ENCODE assay signal across 1 cellular context in the genomic region with DNA sequence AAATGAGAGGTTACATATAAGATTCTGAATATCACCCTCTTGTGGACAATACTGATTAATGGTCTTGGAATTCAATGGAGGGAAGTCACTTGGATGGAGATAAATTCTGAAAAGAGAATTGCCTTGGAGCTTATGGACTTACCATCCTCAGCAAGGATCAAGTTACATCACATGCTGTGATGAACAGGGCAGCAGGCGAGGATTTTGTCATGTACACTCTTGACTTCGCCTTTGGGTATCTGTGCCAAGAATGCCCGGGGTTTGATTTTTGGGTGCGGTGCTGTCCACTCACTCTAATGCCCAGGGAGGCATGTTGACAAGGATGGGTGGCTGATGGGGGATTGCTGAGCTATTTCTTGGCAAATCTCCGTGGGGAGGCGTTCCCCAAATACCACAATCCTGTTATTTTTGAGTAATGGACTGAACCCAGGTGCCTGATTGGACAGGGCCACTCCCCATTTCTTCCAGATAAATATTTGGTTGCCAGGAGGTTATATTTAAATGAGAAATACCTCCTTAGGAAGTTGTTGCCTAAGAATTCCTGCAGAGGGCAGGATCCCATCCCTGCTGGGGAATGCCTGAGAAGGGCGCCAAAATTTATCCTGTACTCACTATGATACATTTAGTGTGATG.
TF ChIP-seq lines count a peak whose summit lies in the region.

No MANE protein-coding gene starts in this region.

TF ChIP-seq in SK-N-SH treated with all-trans-retinoic acid at 6 μM for 48 hours, 23 proteins besides CTCF, POLR2A, EP300 and RAD21 (continued from another document):
- TF ChIP-seq, protein P1, sequence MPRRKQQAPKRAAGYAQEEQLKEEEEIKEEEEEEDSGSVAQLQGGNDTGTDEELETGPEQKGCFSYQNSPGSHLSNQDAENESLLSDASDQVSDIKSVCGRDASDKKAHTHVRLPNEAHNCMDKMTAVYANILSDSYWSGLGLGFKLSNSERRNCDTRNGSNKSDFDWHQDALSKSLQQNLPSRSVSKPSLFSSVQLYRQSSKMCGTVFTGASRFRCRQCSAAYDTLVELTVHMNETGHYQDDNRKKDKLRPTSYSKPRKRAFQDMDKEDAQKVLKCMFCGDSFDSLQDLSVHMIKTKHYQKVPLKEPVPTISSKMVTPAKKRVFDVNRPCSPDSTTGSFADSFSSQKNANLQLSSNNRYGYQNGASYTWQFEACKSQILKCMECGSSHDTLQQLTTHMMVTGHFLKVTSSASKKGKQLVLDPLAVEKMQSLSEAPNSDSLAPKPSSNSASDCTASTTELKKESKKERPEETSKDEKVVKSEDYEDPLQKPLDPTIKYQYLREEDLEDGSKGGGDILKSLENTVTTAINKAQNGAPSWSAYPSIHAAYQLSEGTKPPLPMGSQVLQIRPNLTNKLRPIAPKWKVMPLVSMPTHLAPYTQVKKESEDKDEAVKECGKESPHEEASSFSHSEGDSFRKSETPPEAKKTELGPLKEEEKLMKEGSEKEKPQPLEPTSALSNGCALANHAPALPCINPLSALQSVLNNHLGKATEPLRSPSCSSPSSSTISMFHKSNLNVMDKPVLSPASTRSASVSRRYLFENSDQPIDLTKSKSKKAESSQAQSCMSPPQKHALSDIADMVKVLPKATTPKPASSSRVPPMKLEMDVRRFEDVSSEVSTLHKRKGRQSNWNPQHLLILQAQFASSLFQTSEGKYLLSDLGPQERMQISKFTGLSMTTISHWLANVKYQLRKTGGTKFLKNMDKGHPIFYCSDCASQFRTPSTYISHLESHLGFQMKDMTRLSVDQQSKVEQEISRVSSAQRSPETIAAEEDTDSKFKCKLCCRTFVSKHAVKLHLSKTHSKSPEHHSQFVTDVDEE (CRISPR knock-in tag; IDR thresholded peaks at IDR 0.05), result no peak
- no peak for TF ChIP-seq TCF4 (CRISPR knock-in tag; IDR thresholded peaks at IDR 0.05; ENCODE audit: borderline replicate concordance)
- no peak for TF ChIP-seq SNAI2 (CRISPR knock-in tag; IDR thresholded peaks at IDR 0.05)
- no peak for TF ChIP-seq ZNF8 (CRISPR knock-in tag; IDR thresholded peaks at IDR 0.05)
